In the genomic region with DNA sequence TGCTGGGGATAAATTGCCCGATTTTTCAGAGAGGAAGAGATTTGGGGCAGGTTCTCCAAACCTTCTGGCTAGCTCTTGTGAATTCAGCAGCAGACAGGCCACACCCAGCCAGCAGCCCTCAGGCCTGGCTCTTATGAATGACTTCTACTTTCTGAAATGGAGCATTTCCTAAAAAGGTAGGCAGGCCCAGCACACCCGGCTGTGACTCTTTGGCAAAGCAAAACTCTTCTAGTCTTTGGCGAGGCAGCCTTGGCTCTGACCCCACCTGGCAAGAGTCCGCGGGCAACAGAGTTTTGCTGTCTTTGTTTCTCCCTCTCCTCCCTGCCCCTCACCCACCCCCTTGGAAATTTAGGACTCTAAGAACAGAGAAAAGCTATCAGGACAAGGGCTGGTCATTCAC, we compare ENCODE assay signal across 18 cellular contexts.
DNase-seq lines count a peak whose midpoint lies in the region; ATAC-seq, FAIRE-seq and TF ChIP-seq lines count a peak whose summit lies in the region.
"Had no signal": no experiment of that assay in that cellular context is flagged by ENCODE, and none has a peak within 500 bp of the region (broad histone marks: within the 10 kb centered on the region; RNA-seq: fewer than 3 reads in every experiment).

No MANE protein-coding gene starts in this region.

- H3K9me3 ChIP-seq in thyroid gland, result no peaks in the 10 kb centered on the region
- peaks cover 0 to 2% of the 10 kb centered on the region in 2 donors for H3K9me3 ChIP-seq in kidney (ENCODE audit: control insufficient read depth in 1 of 2, low read length in 2 of 2)
- H3K9me3 ChIP-seq: BE2C had no signal

- POLR2A ChIA-PET in WTC11 (lab: Charles Lee), result no interaction called here

- peaks cover 16% of the 10 kb centered on the region for H3K9me3 Mint-ChIP-seq in WTC11
- H3K9me3 Mint-ChIP-seq: CD4-positive, alpha-beta T cell had no signal

- intact Hi-C loops in head of caudate nucleus (cut with DNase I) (no loop called here), thyroid gland (cut with DNase I) (no loop called here), kidney (cut with DNase I) (no loop called here)

- 54 to 63% methylated on average over 4 to 5 of the region's 5 CpGs for WGBS in thyroid gland, 2 donors

- DNase-seq in G401 (ENCODE audit: low spot score) (peak; percentile 42), NCI-H446 treated with DMSO at 0.1 percent for 48 hours (lab: John Stamatoyannopoulos, UW) (peak; percentile 64), head of caudate nucleus (peak in 34 of 42 donors; percentile 9 to 76 (median 42)), thyroid gland (peak; percentile 16 to 67), WTC11 (ENCODE audit: low spot score) (no peak), kidney (no peak)
- DNase-seq: BE2C; CD4-positive, alpha-beta T cell; DMS53; GM23248; HCEC 1CT; NCI-H1105 treated with DMSO at 0.1 percent for 48 hours; NCI-H1694 treated with DMSO at 0.1 percent for 48 hours; NCI-H510A; NCI-H774; PC-9 had no signal

- peaks cover 42% of the 10 kb centered on the region for H3K4me1 Mint-ChIP-seq in WTC11

- H3K4me3 ChIP-seq in thyroid gland (replicated peaks in 1 of 3) (no peak overlapping the region), kidney (ENCODE audit: low read length in 2 of 2) (no peak overlapping the region)
- H3K4me3 ChIP-seq: GM23248, PC-9, SK-N-MC had no signal

- H3K27ac Mint-ChIP-seq in WTC11, result no peak overlapping the region
- H3K27ac Mint-ChIP-seq: CD4-positive, alpha-beta T cell had no signal

- H3K36me3 ChIP-seq in thyroid gland, result no peaks in the 10 kb centered on the region
- H3K36me3 ChIP-seq in kidney (ENCODE audit: control insufficient read depth in 1 of 2, insufficient read depth in 2 of 2, low read length in 2 of 2), result no peaks in the 10 kb centered on the region
- H3K36me3 ChIP-seq: BE2C had no signal

- peaks cover 0 to 7% of the 10 kb centered on the region in 2 donors for H3K4me1 ChIP-seq in thyroid gland
- no peaks in the 10 kb centered on the region for H3K4me1 ChIP-seq in kidney (ENCODE audit: control insufficient read depth in 1 of 2, insufficient read depth in 1 of 2, low read depth in 1 of 2, low read length in 2 of 2)
- H3K4me1 ChIP-seq: BE2C had no signal

- no peak for FAIRE-seq in kidney (lab: Jason Lieb, UNC)

- H3K27ac ChIP-seq in thyroid gland, result no peak overlapping the region
- H3K27ac ChIP-seq in kidney (ENCODE audit: low read depth in 2 of 2, low read length in 2 of 2), result no peak overlapping the region
- H3K27ac ChIP-seq: GM23248, PC-9, SK-N-MC had no signal

- H3K27me3 ChIP-seq in thyroid gland, result no peaks in the 10 kb centered on the region
- H3K27me3 ChIP-seq: BE2C had no signal

- no peaks in the 10 kb centered on the region; the same call in 1 of the 2 replicates for H3K27me3 Mint-ChIP-seq in WTC11 (ENCODE audit: low read depth)
- H3K27me3 Mint-ChIP-seq: CD4-positive, alpha-beta T cell had no signal

- no peak overlapping the region for H3K4me3 Mint-ChIP-seq in WTC11
- H3K4me3 Mint-ChIP-seq: CD4-positive, alpha-beta T cell had no signal

- no peak for TF ChIP-seq CTCF in thyroid gland (IDR thresholded peaks at IDR 0.05)
- TF ChIP-seq CTCF in WTC11 (IDR thresholded peaks at IDR 0.05), result no peak
- TF ChIP-seq CTCF in kidney (IDR thresholded peaks at IDR 0.05; ENCODE audit: borderline replicate concordance, extremely low read depth, insufficient read depth), result no peak

- no peak overlapping the region for H3K9ac ChIP-seq in kidney (ENCODE audit: low read length in 2 of 2)
- H3K9ac ChIP-seq: GM23248 had no signal

- no peak for TF ChIP-seq POLR2A in thyroid gland (IDR thresholded peaks at IDR 0.05)

- no peaks in the 10 kb centered on the region for H3K36me3 Mint-ChIP-seq in WTC11

- no peak for ATAC-seq in WTC11
- no peak for ATAC-seq in HG03460 (IDR thresholded peaks at IDR 0.05; ENCODE audit: unreplicated experiment)

- in situ Hi-C loops in G401 (cut with HindIII; ENCODE audit: low sequenced_read_pairs), result no loop called here

- CTCF ChIA-PET in WTC11 (lab: Charles Lee), result no interaction called here

TF ChIP-seq in WTC11, 78 proteins besides CTCF, POLR2A, EP300 and RAD21:
- TF ChIP-seq, protein P1, sequence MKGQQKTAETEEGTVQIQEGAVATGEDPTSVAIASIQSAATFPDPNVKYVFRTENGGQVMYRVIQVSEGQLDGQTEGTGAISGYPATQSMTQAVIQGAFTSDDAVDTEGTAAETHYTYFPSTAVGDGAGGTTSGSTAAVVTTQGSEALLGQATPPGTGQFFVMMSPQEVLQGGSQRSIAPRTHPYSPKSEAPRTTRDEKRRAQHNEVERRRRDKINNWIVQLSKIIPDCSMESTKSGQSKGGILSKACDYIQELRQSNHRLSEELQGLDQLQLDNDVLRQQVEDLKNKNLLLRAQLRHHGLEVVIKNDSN (CRISPR knock-in tag; IDR thresholded peaks at IDR 0.05), result no peak
- no peak for TF ChIP-seq TEAD1 (CRISPR knock-in tag; IDR thresholded peaks at IDR 0.05)
- TF ChIP-seq ZNF232 (CRISPR knock-in tag; IDR thresholded peaks at IDR 0.05), result no peak
- no peak for TF ChIP-seq JAZF1 (CRISPR knock-in tag; IDR thresholded peaks at IDR 0.05)
- no peak for TF ChIP-seq TP53 (CRISPR knock-in tag; IDR thresholded peaks at IDR 0.05)
- no peak for TF ChIP-seq ZNF396 (CRISPR knock-in tag; IDR thresholded peaks at IDR 0.05; ENCODE audit: borderline replicate concordance)
- TF ChIP-seq SOX15 (CRISPR knock-in tag; IDR thresholded peaks at IDR 0.05), result no peak
- TF ChIP-seq NFATC4 (CRISPR knock-in tag; IDR thresholded peaks at IDR 0.05), result no peak
- TF ChIP-seq, protein P2, sequence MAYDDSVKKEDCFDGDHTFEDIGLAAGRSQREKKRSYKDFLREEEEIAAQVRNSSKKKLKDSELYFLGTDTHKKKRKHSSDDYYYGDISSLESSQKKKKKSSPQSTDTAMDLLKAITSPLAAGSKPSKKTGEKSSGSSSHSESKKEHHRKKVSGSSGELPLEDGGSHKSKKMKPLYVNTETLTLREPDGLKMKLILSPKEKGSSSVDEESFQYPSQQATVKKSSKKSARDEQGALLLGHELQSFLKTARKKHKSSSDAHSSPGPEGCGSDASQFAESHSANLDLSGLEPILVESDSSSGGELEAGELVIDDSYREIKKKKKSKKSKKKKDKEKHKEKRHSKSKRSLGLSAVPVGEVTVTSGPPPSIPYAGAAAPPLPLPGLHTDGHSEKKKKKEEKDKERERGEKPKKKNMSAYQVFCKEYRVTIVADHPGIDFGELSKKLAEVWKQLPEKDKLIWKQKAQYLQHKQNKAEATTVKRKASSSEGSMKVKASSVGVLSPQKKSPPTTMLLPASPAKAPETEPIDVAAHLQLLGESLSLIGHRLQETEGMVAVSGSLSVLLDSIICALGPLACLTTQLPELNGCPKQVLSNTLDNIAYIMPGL (CRISPR knock-in tag; IDR thresholded peaks at IDR 0.05), result no peak

Comparison
In these comparisons a context has a peak if more than half of its experiments do, and no peak if none do; other contexts are left out.
1. DNase-seq: peak in G401 (single experiment), NCI-H446 treated with DMSO at 0.1 percent for 48 hours (single experiment), head of caudate nucleus (34 of 42) and thyroid gland (2 of 2); none in WTC11 (single experiment) and kidney (single experiment).